Comparison of ENCODE assay signal across 19 cellular contexts in the genomic region with DNA sequence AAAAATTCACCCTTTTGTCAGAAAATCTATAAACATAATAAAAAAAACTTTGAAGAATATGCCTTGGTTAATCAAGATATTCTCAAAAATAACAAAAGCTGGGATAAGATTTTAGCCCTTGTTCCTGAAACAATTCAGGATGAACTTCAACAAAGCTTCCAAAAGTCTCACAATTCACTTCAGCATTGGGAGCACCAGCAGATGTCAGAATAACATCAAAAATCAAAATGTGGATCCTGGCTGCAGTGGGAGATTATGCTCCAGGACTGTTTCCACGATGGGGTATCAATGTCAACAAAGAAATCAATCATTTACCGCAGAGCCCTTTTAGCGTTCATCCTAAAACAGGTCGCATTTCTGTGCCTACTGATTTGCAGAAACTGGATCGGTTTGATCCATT. TPM values are rescaled to one million over a fixed set of nuclear protein-coding genes. Genes with fewer than 3 reads are reported as not detected.
"Had no signal": no experiment of that assay in that cellular context is flagged by ENCODE, and none has a peak within 500 bp of the region (broad histone marks: within the 10 kb centered on the region; RNA-seq: fewer than 3 reads in every experiment).

No MANE protein-coding gene starts in this region.

- H3K27me3 Mint-ChIP-seq: activated B cell treated with CpG ODN at 0.5 μM for 24 hours; activated CD8-positive, alpha-beta T cell treated with anti-CD3 and anti-CD28 coated beads for 36 hours; brain; naive thymus-derived CD4-positive, alpha-beta T cell; stimulated activated naive B cell treated with anti-CD40 and anti-IgM and Interleukin-4, amounts not matched to agents 10 μg/mL and 1 μg/mL and 100 μg/mL, for 72 hours; T-cell had no signal

- H3K27ac ChIP-seq: left lung, neural progenitor cell, ovary, spleen had no signal

- H3K4me3 Mint-ChIP-seq: activated B cell treated with CpG ODN at 0.5 μM for 24 hours; activated CD8-positive, alpha-beta T cell treated with anti-CD3 and anti-CD28 coated beads for 36 hours; brain; naive thymus-derived CD4-positive, alpha-beta T cell; neural progenitor cell; stimulated activated naive B cell treated with anti-CD40 and anti-IgM and Interleukin-4, amounts not matched to agents 10 μg/mL and 1 μg/mL and 100 μg/mL, for 72 hours; T-cell had no signal

- H3K36me3 ChIP-seq: ovary had no signal

- DNase-seq: activated B cell treated with CpG ODN at 0.5 μM for 24 hours; activated CD4-positive, alpha-beta T cell treated with anti-CD3 and anti-CD28 coated beads for 4 hours; activated CD8-positive, alpha-beta T cell treated with anti-CD3 and anti-CD28 coated beads for 36 hours; activated naive CD4-positive, alpha-beta T cell treated with Interleukin-2 at 50 U/mL for 16 hours; activated T-cell treated with anti-CD3 and anti-CD28 coated beads, Interleukin-2, amount 50 U/mL, for 1 hour; cortex of kidney; effector CD4-positive, alpha-beta T cell; hypothalamus; left lung; mesenchymal stem cell; naive thymus-derived CD4-positive, alpha-beta T cell; ovary; SK-N-SH; spleen; stimulated activated naive B cell treated with anti-CD40 and anti-IgM and Interleukin-4, amounts not matched to agents 10 μg/mL and 1 μg/mL and 100 μg/mL, for 72 hours; T-cell had no signal

- H3K4me1 ChIP-seq: left lung, neural progenitor cell, spleen had no signal

- H3K27ac Mint-ChIP-seq: activated B cell treated with CpG ODN at 0.5 μM for 24 hours; activated CD8-positive, alpha-beta T cell treated with anti-CD3 and anti-CD28 coated beads for 36 hours; activated T-helper 2 cell treated with anti-CD3 and anti-CD28 coated beads, Interferon-gamma antibody, Interleukin-2, Interleukin-4, amounts not matched to agents 10 μg/mL and 5 μg/mL and 100 μg/mL, durations not matched to agents 14 hours and 24 hours and 36 hours; brain; naive thymus-derived CD4-positive, alpha-beta T cell; neural progenitor cell; stimulated activated naive B cell treated with anti-CD40 and anti-IgM and Interleukin-4, amounts not matched to agents 10 μg/mL and 1 μg/mL and 100 μg/mL, for 72 hours; T-cell had no signal

- H3K27me3 ChIP-seq: left lung, neural progenitor cell, ovary, spleen had no signal

- H3K4me3 ChIP-seq: left lung, neural progenitor cell, ovary, spleen had no signal

- ATAC-seq: activated CD8-positive, alpha-beta T cell treated with anti-CD3 and anti-CD28 coated beads for 36 hours; left lung; naive thymus-derived CD4-positive, alpha-beta T cell; stimulated activated naive B cell treated with anti-CD40 and anti-IgM and Interleukin-4, amounts not matched to agents 10 μg/mL and 1 μg/mL and 100 μg/mL, for 72 hours; T-cell had no signal

- H3K4me1 Mint-ChIP-seq: activated B cell treated with CpG ODN at 0.5 μM for 24 hours; brain; neural progenitor cell; stimulated activated naive B cell treated with anti-CD40 and anti-IgM and Interleukin-4, amounts not matched to agents 10 μg/mL and 1 μg/mL and 100 μg/mL, for 72 hours; T-cell had no signal

RNA-seq across cellular contexts. Expression of a gene that starts 35.5 kb away (rescaled TPM):
- total RNA-seq: T-cell had no signal
- polyA plus RNA-seq: naive thymus-derived CD4-positive, alpha-beta T cell had no signal
